18 cellular contexts compared by ENCODE assay signal in genomic region chr10:4191894-4192293, GRCh38.
"Had no signal": no experiment of that assay in that cellular context is flagged by ENCODE, and none has a peak within 500 bp of the region (broad histone marks: within the 10 kb centered on the region; RNA-seq: fewer than 3 reads in every experiment).

No MANE protein-coding gene starts in this region.

- H3K4me3 ChIP-seq: gastroesophageal sphincter, left ventricle myocardium inferior, lung, pancreas, upper lobe of left lung, uterus had no signal

- H3K27ac ChIP-seq: gastroesophageal sphincter, left ventricle myocardium inferior, pancreas, upper lobe of left lung, uterus had no signal

- H3K27me3 ChIP-seq: gastroesophageal sphincter, pancreas, upper lobe of left lung, uterus had no signal

- DNase-seq: effector memory CD4-positive, alpha-beta T cell; glutamatergic neuron; kidney; left cardiac atrium; left ventricle myocardium inferior; mesendoderm; naive B cell; occipital lobe; pancreas; right cardiac atrium; small intestine; stimulated activated CD4-positive, alpha-beta T cell treated with anti-CD3 and anti-CD28 coated beads, Interleukin-12 subunit alpha, Interleukin-12 subunit beta, amount 100 ng/mL, for 4 hours; stimulated activated naive CD4-positive, alpha-beta T cell; upper lobe of left lung; uterus had no signal

- H3K36me3 ChIP-seq: gastroesophageal sphincter, left ventricle myocardium inferior, pancreas, upper lobe of left lung, uterus had no signal

- H3K9me3 ChIP-seq: gastroesophageal sphincter, left ventricle myocardium inferior, pancreas, upper lobe of left lung, uterus had no signal

- FAIRE-seq: endometrium, kidney, pancreas, small intestine had no signal

- ATAC-seq: gastroesophageal sphincter, left cardiac atrium, pancreas, right cardiac atrium had no signal

- H3K4me1 ChIP-seq: pancreas, upper lobe of left lung, uterus had no signal
